Comparison of ENCODE assay signal across 15 cellular contexts in the genomic region with DNA sequence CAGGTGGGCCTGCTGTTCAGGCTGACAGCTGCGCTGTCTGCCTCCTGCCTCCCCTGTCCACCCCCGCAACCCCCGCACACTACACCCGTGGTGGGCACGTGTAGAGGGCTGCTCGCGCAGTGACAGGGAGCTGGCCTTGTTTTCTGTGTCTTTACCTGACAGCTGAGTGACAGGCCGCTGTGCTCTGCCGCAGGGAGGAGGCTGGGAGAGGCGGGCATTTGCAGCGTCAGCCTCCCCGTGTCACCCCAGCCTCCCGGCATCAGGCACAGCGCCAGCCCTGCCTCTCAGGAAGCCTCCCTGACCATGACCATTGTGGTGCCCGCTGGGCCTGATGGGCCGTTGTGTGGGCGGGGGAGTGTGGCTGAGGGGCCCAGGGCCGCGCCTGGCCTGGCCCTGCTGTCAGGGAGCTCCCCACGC. TPM values are rescaled to one million over a fixed set of nuclear protein-coding genes. Genes with fewer than 3 reads are reported as not detected.
DNase-seq lines count a peak whose midpoint lies in the region; ATAC-seq and TF ChIP-seq lines count a peak whose summit lies in the region.
"Had no signal": no experiment of that assay in that cellular context is flagged by ENCODE, and none has a peak within 500 bp of the region (broad histone marks: within the 10 kb centered on the region; RNA-seq: fewer than 3 reads in every experiment).

No MANE protein-coding gene starts in this region.

- no peak overlapping the region for H4K91ac ChIP-seq in neuronal stem cell (ENCODE audit: low read depth, low read length, poor library complexity)

- H3K27ac ChIP-seq in neuronal stem cell (replicated peaks; ENCODE audit: low read length): no peak overlapping the region
- H3K27ac ChIP-seq in tibial artery: peak overlapping the region; percentile 72 to 78
- no peak overlapping the region for H3K27ac ChIP-seq in ovary
- H3K27ac ChIP-seq: foreskin keratinocyte, right lobe of liver had no signal

- peak overlapping the region; percentile 66 for H3K9ac ChIP-seq in neuronal stem cell (ENCODE audit: low read depth, low read length, poor library complexity)

- H3K4me2 ChIP-seq in neuronal stem cell (ENCODE audit: insufficient read depth, low read length, poor library complexity, severe bottlenecking): no peak overlapping the region

- H2BK15ac ChIP-seq in neuronal stem cell (ENCODE audit: low read length): no peak overlapping the region

- H3K9me3 ChIP-seq in neuronal stem cell (replicated peaks in 1 of 2; ENCODE audit: control insufficient read depth in 2 of 2, insufficient read depth in 1 of 2, low read depth in 1 of 2, low read length in 2 of 2) (no peaks in the 10 kb centered on the region), tibial artery (no peaks in the 10 kb centered on the region), ovary (no peaks in the 10 kb centered on the region)
- H3K9me3 ChIP-seq: Caco-2, right lobe of liver, upper lobe of left lung had no signal

- peaks cover 0 to 6% (median 0%) of the 10 kb centered on the region in 3 experiments for H3K27me3 ChIP-seq in neuronal stem cell (ENCODE audit: control insufficient read depth in 3 of 3, insufficient read depth in 3 of 3, low read depth in 1 of 3, low read length in 3 of 3)
- no peaks in the 10 kb centered on the region for H3K27me3 ChIP-seq in tibial artery
- no peaks in the 10 kb centered on the region for H3K27me3 ChIP-seq in ovary
- H3K27me3 ChIP-seq: right lobe of liver, upper lobe of left lung had no signal

- H2BK12ac ChIP-seq in neuronal stem cell (ENCODE audit: low read length): no peak overlapping the region

- no peak overlapping the region for H2BK120ac ChIP-seq in neuronal stem cell (ENCODE audit: low read depth, low read length)

- H3K4me1 ChIP-seq in neuronal stem cell (ENCODE audit: control insufficient read depth in 2 of 2, insufficient read depth in 1 of 2, low read depth in 1 of 2, low read length in 2 of 2) (peaks cover 7 to 24% of the 10 kb centered on the region in 2 donors), tibial artery (peaks cover 0 to 91% (median 67%) of the 10 kb centered on the region in 4 donors), ovary (ENCODE audit: insufficient read depth) (peaks cover 10% of the 10 kb centered on the region)
- H3K4me1 ChIP-seq: Caco-2, foreskin keratinocyte had no signal

- TF ChIP-seq EP300 in ovary (IDR thresholded peaks at IDR 0.05): no peak

- TF ChIP-seq POLR2A in ovary (IDR thresholded peaks at IDR 0.05): no peak

- H3K18ac ChIP-seq in neuronal stem cell (ENCODE audit: low read length): peak overlapping the region; percentile 72

- peak overlapping the region; percentile 42 for H2AK5ac ChIP-seq in neuronal stem cell (ENCODE audit: low read depth, low read length)

- TF ChIP-seq CTCF in tibial artery (IDR thresholded peaks at IDR 0.05): no peak
- TF ChIP-seq CTCF in ovary (IDR thresholded peaks at IDR 0.05): no peak

- intact Hi-C loops in Right ventricle myocardium inferior (cut with DNase I) (no loop called here), tibial artery (cut with DNase I; ENCODE audit: low total_unique reads) (no loop called here), ovary (cut with DNase I) (no loop called here)

- H3K36me3 ChIP-seq in neuronal stem cell (replicated peaks in 1 of 2; ENCODE audit: control insufficient read depth in 2 of 2, insufficient read depth in 2 of 2, low read length in 2 of 2) (peaks cover 15 to 39% of the 10 kb centered on the region in 2 donors), tibial artery (peaks cover 5 to 26% (median 19%) of the 10 kb centered on the region in 3 donors), ovary (no peaks in the 10 kb centered on the region)
- H3K36me3 ChIP-seq: right lobe of liver had no signal

- no peak overlapping the region for H4K8ac ChIP-seq in neuronal stem cell (ENCODE audit: low read depth, low read length)

- peaks cover 32% of the 10 kb centered on the region for H3K79me1 ChIP-seq in neuronal stem cell (ENCODE audit: low read depth, low read length)

- no peak overlapping the region for H2BK5ac ChIP-seq in neuronal stem cell (ENCODE audit: low read length)

- H3K4me3 ChIP-seq in neuronal stem cell (ENCODE audit: low read length in 2 of 2): no peak overlapping the region
- H3K4me3 ChIP-seq in tibial artery: peak overlapping the region; percentile 44 to 50
- no peak overlapping the region for H3K4me3 ChIP-seq in ovary
- H3K4me3 ChIP-seq: right lobe of liver, upper lobe of left lung had no signal

- no peak overlapping the region for H2AFZ ChIP-seq in neuronal stem cell (ENCODE audit: low read length)

- no CpG with 5 or more reads among the region's 20 CpGs for WGBS in neuronal stem cell (ENCODE audit: extremely low coverage in 2 of 2, insufficient read length in 2 of 2, insufficient replicate concordance in 1 of 2), 2 donors
- WGBS in ovary, 3 donors: 60 to 71% (median 70%) methylated on average over 19 to 20 of the region's 20 CpGs

- ATAC-seq in Right ventricle myocardium inferior (peak; percentile 11), GM19467 (IDR thresholded peaks at IDR 0.05; ENCODE audit: unreplicated experiment) (no peak)
- ATAC-seq: foreskin keratinocyte, right lobe of liver had no signal

- H3K23ac ChIP-seq in neuronal stem cell (ENCODE audit: low read depth, low read length, poor library complexity): peak overlapping the region; percentile 94

- H3K4ac ChIP-seq in neuronal stem cell (ENCODE audit: low read length): no peak overlapping the region

- DNase-seq in NCI-H2107 (lab: John Stamatoyannopoulos, UW): peak; percentile 11
- no peak for DNase-seq in NCI-H2107 treated with DMSO at 0.1 percent for 48 hours (lab: John Stamatoyannopoulos, UW; ENCODE audit: unreplicated experiment)
- DNase-seq in Right ventricle myocardium inferior (ENCODE audit: missing footprints): peak; percentile 62
- no peak for DNase-seq in neuronal stem cell (ENCODE audit: low spot score)
- DNase-seq in tibial artery: peak in 1 of 2 donors; percentile 89
- DNase-seq in NCI-H1930 (lab: John Stamatoyannopoulos, UW): no peak
- no peak for DNase-seq in ovary
- DNase-seq: activated naive CD8-positive, alpha-beta T cell treated with anti-CD3 and anti-CD28 coated beads for 36 hours; Caco-2; effector CD4-positive, alpha-beta T cell; foreskin keratinocyte; NCI-H345; right lobe of liver; upper lobe of left lung had no signal

- no peak overlapping the region for H3K14ac ChIP-seq in neuronal stem cell (ENCODE audit: low read length)

RNA-seq across cellular contexts. Expression of a gene that starts 32.0 kb away (rescaled TPM):
- total RNA-seq in Right ventricle myocardium inferior (2.3 TPM), ovary (1 to 10 TPM in 6 of 7 donors, under 1 TPM in 1; 0.95 to 4.7 (median 2.3) TPM)
- polyA plus RNA-seq in neuronal stem cell (2013, experiment 1 of 2): 6.6 TPM
- 6.9 TPM for polyA plus RNA-seq in neuronal stem cell (2013, experiment 2 of 2)
- 1 to 10 TPM in 1 of 2 donors, under 1 TPM in 1; 0.38 to 1.1 TPM for polyA plus RNA-seq in ovary

RNA-seq across cellular contexts. Expression of a gene that starts 36.1 kb away (rescaled TPM):
- total RNA-seq in Right ventricle myocardium inferior (57.1 TPM), ovary (10 to 100 TPM; 29.8 to 83.8 (median 46.7) TPM)
- polyA plus RNA-seq in neuronal stem cell (2013, experiment 1 of 2): 40.1 TPM
- 38.9 TPM for polyA plus RNA-seq in neuronal stem cell (2013, experiment 2 of 2)
- polyA plus RNA-seq in ovary: 10 to 100 TPM; 21.0 to 38.0 TPM

Comparison
In these comparisons a context has a peak if more than half of its experiments do, and no peak if none do; other contexts are left out.
1. DNase-seq: peak in NCI-H2107 (single experiment) and Right ventricle myocardium inferior (single experiment); none in NCI-H2107 treated with DMSO at 0.1 percent for 48 hours (single experiment), neuronal stem cell (single experiment), NCI-H1930 (0 of 2) and ovary (0 of 5).
2. H3K27ac ChIP-seq: peak in tibial artery (2 of 2); none in neuronal stem cell (single experiment) and ovary (0 of 2).
3. H3K4me3 ChIP-seq: peak in tibial artery (2 of 2); none in neuronal stem cell (0 of 2) and ovary (single experiment).